In genomic region chr4:128454281-128455075, GRCh38 we compare ENCODE assay signal across 8 cellular contexts.
DNase-seq lines count a peak whose midpoint lies in the region; ATAC-seq, FAIRE-seq and TF ChIP-seq lines count a peak whose summit lies in the region.

No MANE protein-coding gene starts in this region.

- peak; percentile 86 to 91 for TF ChIP-seq RAD21 in A549 (conservative IDR thresholded peaks at IDR 0.05 in 1 of 2, IDR thresholded peaks at IDR 0.05 in 1 of 2)

- intact Hi-C loops in right cardiac atrium (cut with DNase I), result loop anchor here in 3 of 4 donors (5.0 to 10.0 kb wide), 5 partner anchors 98 to 410 kb away; no protein-coding TSS in a partner anchor
- intact Hi-C loops in gastrocnemius medialis (cut with DNase I; ENCODE audit: low total_unique reads), result loop anchor here (2.0 to 10.0 kb wide), 5 partner anchors 57 to 410 kb away; partner anchors contain the start of gene JADE1

- H3K36me3 Mint-ChIP-seq in T-cell, result no peaks in the 10 kb centered on the region

- H3K9me3 ChIP-seq in A549 (no peaks in the 10 kb centered on the region), right cardiac atrium (ENCODE audit: control insufficient read depth, low read length) (no peaks in the 10 kb centered on the region), gastrocnemius medialis (no peaks in the 10 kb centered on the region)

- in situ Hi-C loops in gastrocnemius medialis (cut with MboI; ENCODE audit: low sequenced_read_pairs in 4 of 4), result loop anchor here in 3 of 4 donors (5.0 to 25.0 kb wide), 3 partner anchors 408 to 410 kb away; no protein-coding TSS in a partner anchor

- H3K4me1 ChIP-seq in A549 (peaks cover 83% of the 10 kb centered on the region), right cardiac atrium (ENCODE audit: control insufficient read depth, insufficient read depth, low read length) (peaks cover 3% of the 10 kb centered on the region), gastrocnemius medialis (peaks cover 17 to 20% of the 10 kb centered on the region in 2 donors)

- no peaks in the 10 kb centered on the region for H3K36me3 ChIP-seq in gastrocnemius medialis

- 16% methylated on average over 13 of the region's 13 CpGs for WGBS in A549 (ENCODE audit: missing lambda C conversion rate)
- WGBS in right cardiac atrium, result 17% methylated on average over 13 of the region's 13 CpGs

- peak overlapping the region; percentile 96 for H3K27ac ChIP-seq in A549
- no peak overlapping the region for H3K27ac ChIP-seq in right cardiac atrium (ENCODE audit: low read length)
- H3K27ac ChIP-seq in gastrocnemius medialis, result peak overlapping the region in 2 of 4 donors; percentile 9

- FAIRE-seq in A549 (lab: Jason Lieb, UNC), result no peak
- FAIRE-seq in GM18507 (lab: Jason Lieb, UNC), result peak; percentile 89

- CTCF ChIA-PET in A549 (lab: Yijun Ruan, JAX), result interaction anchor here (0.7 to 4.3 kb wide), 33 partner anchors 9 to 414 kb away, joined by 3 to 25 read pairs (median 5); no protein-coding TSS in a partner anchor
- CTCF ChIA-PET in T-cell (lab: Charles Lee), result interaction anchor here (0.5 to 1.6 kb wide), 14 partner anchors 9 to 409 kb away, joined by 3 to 9 read pairs (median 4); no protein-coding TSS in a partner anchor

- H3K27ac Mint-ChIP-seq in T-cell, result no peak overlapping the region

- DNase-seq in A549 (ENCODE audit: low read depth in 1 of 2, low spot score in 1 of 2) (peak; percentile 89 to 92), GM18507 (ENCODE audit: extremely low spot score, insufficient read length, low read depth) (peak; percentile 67), NCI-H1694 (lab: John Stamatoyannopoulos, UW) (peak; percentile 94), T-cell (peak; percentile 9 to 67 (median 52)), anterior cingulate cortex (lab: John Stamatoyannopoulos, UW) (peak in 53 of 58 donors; percentile 5 to 80 (median 44)), right cardiac atrium (peak; percentile 81 to 89 (median 83)), gastrocnemius medialis (peak; percentile 70 to 81)

- TF ChIP-seq CTCF in A549 (IDR thresholded peaks at IDR 0.05), result peak; percentile 69
- TF ChIP-seq CTCF in gastrocnemius medialis (IDR thresholded peaks at IDR 0.05 in 4 of 5, conservative IDR thresholded peaks at IDR 0.05 in 1 of 5), result peak; percentile 50 to 80 (median 71)

- no peaks in the 10 kb centered on the region for H3K27me3 ChIP-seq in right cardiac atrium (ENCODE audit: control insufficient read depth, insufficient read depth)
- H3K27me3 ChIP-seq in gastrocnemius medialis, result no peaks in the 10 kb centered on the region

- peak; percentile 27 to 51; a peak in 1 of 5 replicates for TF ChIP-seq EP300 in A549 (IDR thresholded peaks at IDR 0.05)

- ATAC-seq in A549, result peak; percentile 93 to 96
- peak; percentile 97 for ATAC-seq in HG02943 (IDR thresholded peaks at IDR 0.05; ENCODE audit: low read depth, unreplicated experiment)
- peak; percentile 66 to 100 (median 82) for ATAC-seq in T-cell (replicated peaks in 1 of 4)
- peak; percentile 90 to 95 for ATAC-seq in right cardiac atrium
- peak; percentile 93 to 94 for ATAC-seq in gastrocnemius medialis

- no peaks in the 10 kb centered on the region for H3K9me3 Mint-ChIP-seq in T-cell

- H3K4me2 ChIP-seq in A549, result peak overlapping the region; percentile 73

- POLR2A ChIA-PET in A549 (lab: Yijun Ruan, JAX) (interaction anchor here (0.7 to 1.6 kb wide), 3 partner anchors 99 to 358 kb away, joined by 3 to 10 read pairs (median 9); no protein-coding TSS in a partner anchor), T-cell (lab: Charles Lee) (interaction anchor here in 1 of 2 donors (0.6 kb wide), 3 partner anchors 14 to 105 kb away, joined by 3 to 6 read pairs (median 5); no protein-coding TSS in a partner anchor)

- H3K4me1 Mint-ChIP-seq in T-cell, result peaks cover 0 to 6% (median 3%) of the 10 kb centered on the region in 3 donors

- TF ChIP-seq POLR2A in A549 (IDR thresholded peaks at IDR 0.05; ENCODE audit: low read length) (no peak), gastrocnemius medialis (IDR thresholded peaks at IDR 0.05) (no peak)

- H3K4me3 ChIP-seq in A549, result no peak overlapping the region
- H3K4me3 ChIP-seq in right cardiac atrium (ENCODE audit: low read length), result no peak overlapping the region
- H3K4me3 ChIP-seq in gastrocnemius medialis, result no peak overlapping the region

- no peak overlapping the region for H3K4me3 Mint-ChIP-seq in T-cell

- H3K27me3 Mint-ChIP-seq in T-cell, result no peaks in the 10 kb centered on the region

TF ChIP-seq in A549, 52 proteins besides CTCF, POLR2A, EP300 and RAD21:
- TF ChIP-seq JUN (IDR thresholded peaks at IDR 0.05) (peak; percentile 30 to 47; a peak in 3 of 5 replicates), ZNF302 (CRISPR knock-in tag; IDR thresholded peaks at IDR 0.05) (no peak), ZC3H11A (IDR thresholded peaks at IDR 0.05) (no peak), HOXB13 (CRISPR knock-in tag; IDR thresholded peaks at IDR 0.05; ENCODE audit: low read depth) (no peak), ATOH8 (CRISPR knock-in tag; IDR thresholded peaks at IDR 0.05; ENCODE audit: low read depth) (no peak), FOSL2 (IDR thresholded peaks at IDR 0.05) (no peak), FOSL2 (CRISPR knock-in tag; IDR thresholded peaks at IDR 0.05) (peak; percentile 53), KDM1A (IDR thresholded peaks at IDR 0.05; ENCODE audit: low read depth) (no peak), SREBF2 (IDR thresholded peaks at IDR 0.05) (no peak), MAZ (IDR thresholded peaks at IDR 0.05; ENCODE audit: borderline replicate concordance, low read depth, low read length) (no peak), ZSCAN20 (CRISPR knock-in tag; IDR thresholded peaks at IDR 0.05) (no peak), PBX3 (IDR thresholded peaks at IDR 0.05) (no peak), E2F6 (IDR thresholded peaks at IDR 0.05; ENCODE audit: borderline replicate concordance, low read depth) (no peak), CBX8 (IDR thresholded peaks at IDR 0.05) (no peak), CEBPB (IDR thresholded peaks at IDR 0.05) (peak; percentile 86 to 94; a peak in 3 of 4 replicates), SMC3 (IDR thresholded peaks at IDR 0.05) (peak; percentile 87), MYC (IDR thresholded peaks at IDR 0.05; ENCODE audit: borderline replicate concordance, low read length) (no peak), BHLHE40 (IDR thresholded peaks at IDR 0.05; ENCODE audit: low read depth, low read length) (no peak), RARB (CRISPR knock-in tag; IDR thresholded peaks at IDR 0.05) (no peak), GATA3 (IDR thresholded peaks at IDR 0.05; ENCODE audit: borderline replicate concordance) (peak; percentile 51; the same call in 1 of the 2 replicates), ESRRA (IDR thresholded peaks at IDR 0.05; ENCODE audit: borderline replicate concordance, low read length) (no peak), RNF2 (IDR thresholded peaks at IDR 0.05; ENCODE audit: borderline replicate concordance, low read depth) (no peak)

Comparison
In these comparisons a context has a peak if more than half of its experiments do, and no peak if none do; other contexts are left out.
1. DNase-seq: peak in every context shown above with its lines; median percentile 94 in NCI-H1694; 90 in A549; 83 in right cardiac atrium; 76 in gastrocnemius medialis; 67 in GM18507; 52 in T-cell; 44 in anterior cingulate cortex.